20 cellular contexts compared by ENCODE assay signal in genomic region chr12:72684491-72684890, GRCh38.
"Had no signal": no experiment of that assay in that cellular context is flagged by ENCODE, and none has a peak within 500 bp of the region (broad histone marks: within the 10 kb centered on the region; RNA-seq: fewer than 3 reads in every experiment).

No MANE protein-coding gene starts in this region.

- DNase-seq: stimulated activated CD4-positive, alpha-beta T cell treated with anti-CD3 and anti-CD28 coated beads, Interleukin-2, amount 100 ng/mL, for 48 hours; stimulated activated CD4-positive, alpha-beta T cell treated with anti-CD3 and anti-CD28 coated beads, Interleukin-4, amount 100 ng/mL, for 1 hour; stimulated activated CD4-positive, alpha-beta T cell treated with anti-CD3 and anti-CD28 coated beads, Interleukin-4, amount 100 ng/mL, for 24 hours; stimulated activated CD4-positive, alpha-beta T cell treated with anti-CD3 and anti-CD28 coated beads, Interleukin-4, amount 100 ng/mL, for 4 hours; stimulated activated CD8-positive, alpha-beta memory T cell treated with anti-CD3 and anti-CD28 coated beads, Interleukin-4, amount 100 ng/mL, for 48 hours; stimulated activated naive B cell treated with anti-CD40 and anti-IgM and Interleukin-4, amounts not matched to agents 10 μg/mL and 1 μg/mL and 100 μg/mL, for 72 hours; stimulated activated naive CD4-positive, alpha-beta T cell; stimulated activated naive CD4-positive, alpha-beta T cell treated with Interleukin-2 at 50 U/mL for 16 hours; stimulated activated naive CD8-positive, alpha-beta T cell treated with anti-CD3 and anti-CD28 coated beads, Interleukin-15, amount 100 ng/mL, for 72 hours; stimulated activated naive CD8-positive, alpha-beta T cell treated with anti-CD3 and anti-CD28 coated beads, Interleukin-15, Interleukin-2, amounts not matched to agents 100 U/mL and 50 U/mL, for 24 hours; stomach; substantia nigra; testis; thyroid gland; tibial artery; transverse colon; trophoblast cell; upper lobe of left lung; upper lobe of right lung; uterus had no signal
